Comparison of ENCODE assay signal across 1 cellular context in the genomic region with DNA sequence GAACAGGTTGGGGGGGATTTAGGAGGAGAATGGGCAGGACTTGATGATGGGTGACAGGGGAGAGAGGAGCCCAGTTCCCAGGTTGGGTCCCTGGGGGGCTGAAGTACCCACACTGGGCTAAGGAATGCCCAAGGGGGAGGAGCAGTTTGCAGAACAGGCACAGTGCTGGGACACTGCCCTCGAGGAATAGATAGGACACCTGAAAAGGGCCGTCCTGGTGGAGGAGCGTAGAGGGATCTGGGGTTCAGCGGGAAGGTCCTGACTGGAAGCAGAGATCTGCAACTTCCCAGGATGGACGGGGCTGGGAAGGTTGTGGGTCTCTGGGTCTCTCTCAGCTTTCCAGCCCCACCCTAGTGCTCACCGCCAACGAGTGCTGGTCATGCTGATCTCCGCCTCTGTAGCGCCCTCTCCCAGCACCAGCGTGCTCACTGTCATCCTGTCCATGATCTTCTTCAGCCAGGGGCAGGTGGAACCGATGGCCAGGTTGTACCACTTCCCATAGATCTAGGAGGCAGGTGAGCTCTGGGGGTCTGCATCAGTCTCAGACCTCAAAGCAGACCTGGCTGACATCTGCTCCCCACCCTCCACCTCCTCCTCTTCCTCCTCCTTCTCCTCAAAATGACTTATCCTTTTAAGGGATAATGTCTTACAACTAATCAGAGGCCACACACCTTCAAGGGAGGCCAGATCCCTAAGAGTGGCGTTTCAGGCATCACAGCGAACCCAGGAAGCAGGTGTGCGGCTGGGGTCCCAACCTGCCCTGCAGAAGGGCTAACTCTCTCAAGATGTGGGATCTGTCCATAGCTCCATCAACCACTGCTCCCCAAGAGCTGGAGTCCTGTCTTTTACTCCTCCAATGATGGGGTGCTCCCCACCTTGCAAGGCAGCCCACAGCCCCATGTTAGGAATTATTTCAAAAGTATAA.
TF ChIP-seq lines count a peak whose summit lies in the region.

No MANE protein-coding gene starts in this region.

TF ChIP-seq in HepG2, 621 proteins besides CTCF, POLR2A, EP300 and RAD21 (continued from another document and continues in another):
- TF ChIP-seq GATAD1 (CRISPR knock-in tag; IDR thresholded peaks at IDR 0.05) (peak; percentile 36; the same call in 1 of the 2 replicates), HDAC6 (IDR thresholded peaks at IDR 0.05; ENCODE audit: low read depth, low read length) (no peak), RBM39 (IDR thresholded peaks at IDR 0.05; ENCODE audit: low read depth, low read length, poor library complexity, severe bottlenecking) (no peak), ZNF709 (CRISPR knock-in tag; IDR thresholded peaks at IDR 0.05) (no peak), GPN1 (CRISPR knock-in tag; IDR thresholded peaks at IDR 0.05; ENCODE audit: borderline replicate concordance) (no peak), ZFP36L1 (CRISPR knock-in tag; IDR thresholded peaks at IDR 0.05) (no peak), ZNF7 (CRISPR knock-in tag; IDR thresholded peaks at IDR 0.05) (no peak), ZNF550 (CRISPR knock-in tag; IDR thresholded peaks at IDR 0.05; ENCODE audit: borderline replicate concordance) (no peak), MIER2 (CRISPR knock-in tag; IDR thresholded peaks at IDR 0.05) (no peak), FOXA3 (CRISPR knock-in tag; IDR thresholded peaks at IDR 0.05) (peak; percentile 33; the same call in 1 of the 2 replicates), STAG1 (CRISPR knock-in tag; IDR thresholded peaks at IDR 0.05) (peak; percentile 54), RAD51 (IDR thresholded peaks at IDR 0.05; ENCODE audit: borderline replicate concordance) (no peak), DMAP1 (CRISPR knock-in tag; IDR thresholded peaks at IDR 0.05) (no peak), ZNF572 (CRISPR knock-in tag; IDR thresholded peaks at IDR 0.05) (no peak), CREB1 (IDR thresholded peaks at IDR 0.05) (no peak), CREB1 (CRISPR knock-in tag; IDR thresholded peaks at IDR 0.05) (no peak), ZNF317 (CRISPR knock-in tag; IDR thresholded peaks at IDR 0.05) (no peak), SIX1 (CRISPR knock-in tag; IDR thresholded peaks at IDR 0.05; ENCODE audit: borderline replicate concordance) (no peak)
- TF ChIP-seq, protein P1, sequence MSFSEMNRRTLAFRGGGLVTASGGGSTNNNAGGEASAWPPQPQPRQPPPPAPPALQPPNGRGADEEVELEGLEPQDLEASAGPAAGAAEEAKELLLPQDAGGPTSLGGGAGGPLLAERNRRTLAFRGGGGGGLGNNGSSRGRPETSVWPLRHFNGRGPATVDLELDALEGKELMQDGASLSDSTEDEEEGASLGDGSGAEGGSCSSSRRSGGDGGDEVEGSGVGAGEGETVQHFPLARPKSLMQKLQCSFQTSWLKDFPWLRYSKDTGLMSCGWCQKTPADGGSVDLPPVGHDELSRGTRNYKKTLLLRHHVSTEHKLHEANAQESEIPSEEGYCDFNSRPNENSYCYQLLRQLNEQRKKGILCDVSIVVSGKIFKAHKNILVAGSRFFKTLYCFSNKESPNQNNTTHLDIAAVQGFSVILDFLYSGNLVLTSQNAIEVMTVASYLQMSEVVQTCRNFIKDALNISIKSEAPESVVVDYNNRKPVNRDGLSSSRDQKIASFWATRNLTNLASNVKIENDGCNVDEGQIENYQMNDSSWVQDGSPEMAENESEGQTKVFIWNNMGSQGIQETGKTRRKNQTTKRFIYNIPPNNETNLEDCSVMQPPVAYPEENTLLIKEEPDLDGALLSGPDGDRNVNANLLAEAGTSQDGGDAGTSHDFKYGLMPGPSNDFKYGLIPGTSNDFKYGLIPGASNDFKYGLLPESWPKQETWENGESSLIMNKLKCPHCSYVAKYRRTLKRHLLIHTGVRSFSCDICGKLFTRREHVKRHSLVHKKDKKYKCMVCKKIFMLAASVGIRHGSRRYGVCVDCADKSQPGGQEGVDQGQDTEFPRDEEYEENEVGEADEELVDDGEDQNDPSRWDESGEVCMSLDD (CRISPR knock-in tag; IDR thresholded peaks at IDR 0.05; ENCODE audit: borderline replicate concordance) = no peak
- TF ChIP-seq, protein P2, sequence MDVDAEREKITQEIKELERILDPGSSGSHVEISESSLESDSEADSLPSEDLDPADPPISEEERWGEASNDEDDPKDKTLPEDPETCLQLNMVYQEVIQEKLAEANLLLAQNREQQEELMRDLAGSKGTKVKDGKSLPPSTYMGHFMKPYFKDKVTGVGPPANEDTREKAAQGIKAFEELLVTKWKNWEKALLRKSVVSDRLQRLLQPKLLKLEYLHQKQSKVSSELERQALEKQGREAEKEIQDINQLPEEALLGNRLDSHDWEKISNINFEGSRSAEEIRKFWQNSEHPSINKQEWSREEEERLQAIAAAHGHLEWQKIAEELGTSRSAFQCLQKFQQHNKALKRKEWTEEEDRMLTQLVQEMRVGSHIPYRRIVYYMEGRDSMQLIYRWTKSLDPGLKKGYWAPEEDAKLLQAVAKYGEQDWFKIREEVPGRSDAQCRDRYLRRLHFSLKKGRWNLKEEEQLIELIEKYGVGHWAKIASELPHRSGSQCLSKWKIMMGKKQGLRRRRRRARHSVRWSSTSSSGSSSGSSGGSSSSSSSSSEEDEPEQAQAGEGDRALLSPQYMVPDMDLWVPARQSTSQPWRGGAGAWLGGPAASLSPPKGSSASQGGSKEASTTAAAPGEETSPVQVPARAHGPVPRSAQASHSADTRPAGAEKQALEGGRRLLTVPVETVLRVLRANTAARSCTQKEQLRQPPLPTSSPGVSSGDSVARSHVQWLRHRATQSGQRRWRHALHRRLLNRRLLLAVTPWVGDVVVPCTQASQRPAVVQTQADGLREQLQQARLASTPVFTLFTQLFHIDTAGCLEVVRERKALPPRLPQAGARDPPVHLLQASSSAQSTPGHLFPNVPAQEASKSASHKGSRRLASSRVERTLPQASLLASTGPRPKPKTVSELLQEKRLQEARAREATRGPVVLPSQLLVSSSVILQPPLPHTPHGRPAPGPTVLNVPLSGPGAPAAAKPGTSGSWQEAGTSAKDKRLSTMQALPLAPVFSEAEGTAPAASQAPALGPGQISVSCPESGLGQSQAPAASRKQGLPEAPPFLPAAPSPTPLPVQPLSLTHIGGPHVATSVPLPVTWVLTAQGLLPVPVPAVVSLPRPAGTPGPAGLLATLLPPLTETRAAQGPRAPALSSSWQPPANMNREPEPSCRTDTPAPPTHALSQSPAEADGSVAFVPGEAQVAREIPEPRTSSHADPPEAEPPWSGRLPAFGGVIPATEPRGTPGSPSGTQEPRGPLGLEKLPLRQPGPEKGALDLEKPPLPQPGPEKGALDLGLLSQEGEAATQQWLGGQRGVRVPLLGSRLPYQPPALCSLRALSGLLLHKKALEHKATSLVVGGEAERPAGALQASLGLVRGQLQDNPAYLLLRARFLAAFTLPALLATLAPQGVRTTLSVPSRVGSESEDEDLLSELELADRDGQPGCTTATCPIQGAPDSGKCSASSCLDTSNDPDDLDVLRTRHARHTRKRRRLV (CRISPR knock-in tag; IDR thresholded peaks at IDR 0.05) = no peak
- TF ChIP-seq, protein P3, sequence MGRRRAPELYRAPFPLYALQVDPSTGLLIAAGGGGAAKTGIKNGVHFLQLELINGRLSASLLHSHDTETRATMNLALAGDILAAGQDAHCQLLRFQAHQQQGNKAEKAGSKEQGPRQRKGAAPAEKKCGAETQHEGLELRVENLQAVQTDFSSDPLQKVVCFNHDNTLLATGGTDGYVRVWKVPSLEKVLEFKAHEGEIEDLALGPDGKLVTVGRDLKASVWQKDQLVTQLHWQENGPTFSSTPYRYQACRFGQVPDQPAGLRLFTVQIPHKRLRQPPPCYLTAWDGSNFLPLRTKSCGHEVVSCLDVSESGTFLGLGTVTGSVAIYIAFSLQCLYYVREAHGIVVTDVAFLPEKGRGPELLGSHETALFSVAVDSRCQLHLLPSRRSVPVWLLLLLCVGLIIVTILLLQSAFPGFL (CRISPR knock-in tag; IDR thresholded peaks at IDR 0.05) = no peak
- TF ChIP-seq, protein P4, sequence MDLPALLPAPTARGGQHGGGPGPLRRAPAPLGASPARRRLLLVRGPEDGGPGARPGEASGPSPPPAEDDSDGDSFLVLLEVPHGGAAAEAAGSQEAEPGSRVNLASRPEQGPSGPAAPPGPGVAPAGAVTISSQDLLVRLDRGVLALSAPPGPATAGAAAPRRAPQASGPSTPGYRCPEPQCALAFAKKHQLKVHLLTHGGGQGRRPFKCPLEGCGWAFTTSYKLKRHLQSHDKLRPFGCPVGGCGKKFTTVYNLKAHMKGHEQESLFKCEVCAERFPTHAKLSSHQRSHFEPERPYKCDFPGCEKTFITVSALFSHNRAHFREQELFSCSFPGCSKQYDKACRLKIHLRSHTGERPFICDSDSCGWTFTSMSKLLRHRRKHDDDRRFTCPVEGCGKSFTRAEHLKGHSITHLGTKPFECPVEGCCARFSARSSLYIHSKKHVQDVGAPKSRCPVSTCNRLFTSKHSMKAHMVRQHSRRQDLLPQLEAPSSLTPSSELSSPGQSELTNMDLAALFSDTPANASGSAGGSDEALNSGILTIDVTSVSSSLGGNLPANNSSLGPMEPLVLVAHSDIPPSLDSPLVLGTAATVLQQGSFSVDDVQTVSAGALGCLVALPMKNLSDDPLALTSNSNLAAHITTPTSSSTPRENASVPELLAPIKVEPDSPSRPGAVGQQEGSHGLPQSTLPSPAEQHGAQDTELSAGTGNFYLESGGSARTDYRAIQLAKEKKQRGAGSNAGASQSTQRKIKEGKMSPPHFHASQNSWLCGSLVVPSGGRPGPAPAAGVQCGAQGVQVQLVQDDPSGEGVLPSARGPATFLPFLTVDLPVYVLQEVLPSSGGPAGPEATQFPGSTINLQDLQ (CRISPR knock-in tag; IDR thresholded peaks at IDR 0.05) = no peak
- TF ChIP-seq, protein P5, sequence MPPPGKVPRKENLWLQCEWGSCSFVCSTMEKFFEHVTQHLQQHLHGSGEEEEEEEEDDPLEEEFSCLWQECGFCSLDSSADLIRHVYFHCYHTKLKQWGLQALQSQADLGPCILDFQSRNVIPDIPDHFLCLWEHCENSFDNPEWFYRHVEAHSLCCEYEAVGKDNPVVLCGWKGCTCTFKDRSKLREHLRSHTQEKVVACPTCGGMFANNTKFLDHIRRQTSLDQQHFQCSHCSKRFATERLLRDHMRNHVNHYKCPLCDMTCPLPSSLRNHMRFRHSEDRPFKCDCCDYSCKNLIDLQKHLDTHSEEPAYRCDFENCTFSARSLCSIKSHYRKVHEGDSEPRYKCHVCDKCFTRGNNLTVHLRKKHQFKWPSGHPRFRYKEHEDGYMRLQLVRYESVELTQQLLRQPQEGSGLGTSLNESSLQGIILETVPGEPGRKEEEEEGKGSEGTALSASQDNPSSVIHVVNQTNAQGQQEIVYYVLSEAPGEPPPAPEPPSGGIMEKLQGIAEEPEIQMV (CRISPR knock-in tag; IDR thresholded peaks at IDR 0.05; ENCODE audit: low read depth) = no peak
- TF ChIP-seq, protein P6, sequence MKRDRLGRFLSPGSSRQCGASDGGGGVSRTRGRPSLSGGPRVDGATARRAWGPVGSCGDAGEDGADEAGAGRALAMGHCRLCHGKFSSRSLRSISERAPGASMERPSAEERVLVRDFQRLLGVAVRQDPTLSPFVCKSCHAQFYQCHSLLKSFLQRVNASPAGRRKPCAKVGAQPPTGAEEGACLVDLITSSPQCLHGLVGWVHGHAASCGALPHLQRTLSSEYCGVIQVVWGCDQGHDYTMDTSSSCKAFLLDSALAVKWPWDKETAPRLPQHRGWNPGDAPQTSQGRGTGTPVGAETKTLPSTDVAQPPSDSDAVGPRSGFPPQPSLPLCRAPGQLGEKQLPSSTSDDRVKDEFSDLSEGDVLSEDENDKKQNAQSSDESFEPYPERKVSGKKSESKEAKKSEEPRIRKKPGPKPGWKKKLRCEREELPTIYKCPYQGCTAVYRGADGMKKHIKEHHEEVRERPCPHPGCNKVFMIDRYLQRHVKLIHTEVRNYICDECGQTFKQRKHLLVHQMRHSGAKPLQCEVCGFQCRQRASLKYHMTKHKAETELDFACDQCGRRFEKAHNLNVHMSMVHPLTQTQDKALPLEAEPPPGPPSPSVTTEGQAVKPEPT (CRISPR knock-in tag; IDR thresholded peaks at IDR 0.05; ENCODE audit: low read depth) = no peak
- TF ChIP-seq, protein P7, sequence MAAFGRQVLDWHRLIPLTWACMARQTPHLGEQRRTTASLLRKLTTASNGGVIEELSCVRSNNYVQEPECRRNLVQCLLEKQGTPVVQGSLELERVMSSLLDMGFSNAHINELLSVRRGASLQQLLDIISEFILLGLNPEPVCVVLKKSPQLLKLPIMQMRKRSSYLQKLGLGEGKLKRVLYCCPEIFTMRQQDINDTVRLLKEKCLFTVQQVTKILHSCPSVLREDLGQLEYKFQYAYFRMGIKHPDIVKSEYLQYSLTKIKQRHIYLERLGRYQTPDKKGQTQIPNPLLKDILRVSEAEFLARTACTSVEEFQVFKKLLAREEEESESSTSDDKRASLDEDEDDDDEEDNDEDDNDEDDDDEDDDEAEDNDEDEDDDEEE (CRISPR knock-in tag; IDR thresholded peaks at IDR 0.05) = no peak
- TF ChIP-seq, protein P8, sequence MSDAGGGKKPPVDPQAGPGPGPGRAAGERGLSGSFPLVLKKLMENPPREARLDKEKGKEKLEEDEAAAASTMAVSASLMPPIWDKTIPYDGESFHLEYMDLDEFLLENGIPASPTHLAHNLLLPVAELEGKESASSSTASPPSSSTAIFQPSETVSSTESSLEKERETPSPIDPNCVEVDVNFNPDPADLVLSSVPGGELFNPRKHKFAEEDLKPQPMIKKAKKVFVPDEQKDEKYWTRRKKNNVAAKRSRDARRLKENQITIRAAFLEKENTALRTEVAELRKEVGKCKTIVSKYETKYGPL (CRISPR knock-in tag; IDR thresholded peaks at IDR 0.05) = no peak
